Comparison of ENCODE assay signal across 14 cellular contexts in the genomic region with DNA sequence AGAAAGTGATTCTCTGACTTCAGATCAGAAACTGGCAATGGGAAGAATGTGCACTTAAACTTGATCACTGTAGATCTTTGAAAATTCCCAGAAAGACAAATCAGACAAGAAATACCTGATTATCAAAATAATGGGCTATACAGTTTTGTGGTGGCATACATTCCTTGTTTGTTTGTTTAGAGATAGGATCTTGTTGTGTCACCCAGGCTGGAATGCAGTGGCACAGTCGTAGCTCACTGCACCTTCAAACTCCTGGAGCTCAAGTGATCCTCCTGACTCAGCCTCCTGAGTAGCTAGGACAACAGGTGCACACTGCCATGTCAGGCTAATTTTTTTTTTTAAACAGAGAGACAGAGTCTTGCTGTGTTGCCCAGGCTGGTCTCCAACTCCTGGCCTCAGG.
DNase-seq lines count a peak whose midpoint lies in the region; ATAC-seq and TF ChIP-seq lines count a peak whose summit lies in the region.
"Had no signal": no experiment of that assay in that cellular context is flagged by ENCODE, and none has a peak within 500 bp of the region (broad histone marks: within the 10 kb centered on the region; RNA-seq: fewer than 3 reads in every experiment).

No MANE protein-coding gene starts in this region.

- H3K9me3 Mint-ChIP-seq in Calu3 (ENCODE audit: low read depth, unreplicated experiment), result no peaks in the 10 kb centered on the region

- BruUV-seq in Calu3 (replicated peaks; lab: Mats Ljungman, UMichigan), result no TSS peak
- BruUV-seq in PC-3 (replicated peaks; lab: Mats Ljungman, UMichigan), result no TSS peak

- POLR2A ChIA-PET in PC-3 (lab: Charles Lee; ENCODE audit: unreplicated experiment), result no interaction called here

- peak; percentile 73 for ATAC-seq in PC-3
- ATAC-seq: GM12878, HepG2 had no signal

- H3K27ac ChIP-seq in PC-3 (ENCODE audit: low read length) (no peak overlapping the region), adrenal gland (no peak overlapping the region), sigmoid colon (no peak overlapping the region)

- H3K36me3 Mint-ChIP-seq in Calu3 (ENCODE audit: insufficient read depth, unreplicated experiment), result no peaks in the 10 kb centered on the region

- no peak overlapping the region for H3K4me2 ChIP-seq in PC-3 (ENCODE audit: low read length)

- H3K36me3 ChIP-seq in PC-3 (ENCODE audit: low read depth, low read length) (no peaks in the 10 kb centered on the region), adrenal gland (replicated peaks in 1 of 2) (no peaks in the 10 kb centered on the region), sigmoid colon (no peaks in the 10 kb centered on the region)

- H3K4me1 Mint-ChIP-seq in Calu3 (ENCODE audit: low read depth, unreplicated experiment), result no peaks in the 10 kb centered on the region

- TF ChIP-seq EP300 in sigmoid colon (IDR thresholded peaks at IDR 0.05), result no peak

- H3K9me3 ChIP-seq in PC-3 (ENCODE audit: low read length) (no peaks in the 10 kb centered on the region), adrenal gland (replicated peaks in 1 of 3) (peaks cover 0 to 7% (median 0%) of the 10 kb centered on the region in 3 donors), sigmoid colon (no peaks in the 10 kb centered on the region)
- H3K9me3 ChIP-seq: HAP-1 had no signal

- H4K20me1 ChIP-seq in PC-3 (ENCODE audit: low read length), result no peaks in the 10 kb centered on the region

- H3K4me3 ChIP-seq in PC-3 (ENCODE audit: low read length) (no peak overlapping the region), epithelial cell of esophagus (ENCODE audit: low read length) (no peak overlapping the region), adrenal gland (no peak overlapping the region), sigmoid colon (no peak overlapping the region)
- H3K4me3 ChIP-seq: GM12878, HAP-1 had no signal

- TF ChIP-seq POLR2A in adrenal gland (IDR thresholded peaks at IDR 0.05) (no peak), sigmoid colon (IDR thresholded peaks at IDR 0.05) (no peak)

- H3F3A ChIP-seq in PC-3 (ENCODE audit: low read length, unreplicated experiment), result no peaks in the 10 kb centered on the region

- no peaks in the 10 kb centered on the region for H3K9me2 ChIP-seq in PC-3 (replicated peaks; ENCODE audit: low read length)

- intact Hi-C loops in Calu3 (cut with micrococcal nuclease; ENCODE audit: unreplicated experiment) (no loop called here), PC-3 (cut with micrococcal nuclease) (no loop called here), adrenal gland (cut with DNase I) (no loop called here), sigmoid colon (cut with DNase I) (no loop called here)

- H3K27me3 Mint-ChIP-seq in Calu3 (ENCODE audit: unreplicated experiment), result no peaks in the 10 kb centered on the region
- H3K27me3 Mint-ChIP-seq: B cell; CD4-positive, alpha-beta T cell had no signal

- no peak overlapping the region for H3K27ac Mint-ChIP-seq in Calu3 (ENCODE audit: unreplicated experiment)
- H3K27ac Mint-ChIP-seq: B cell; CD4-positive, alpha-beta T cell had no signal

- H2AFZ ChIP-seq in PC-3 (ENCODE audit: low read length), result no peak overlapping the region

- CTCF ChIA-PET in Calu3 (lab: Charles Lee) (no interaction called here), PC-3 (lab: Charles Lee) (interaction anchor here (0.5 kb wide), 1 partner anchor 96 kb away, joined by 3 read pairs; no protein-coding TSS in a partner anchor)

- DNase-seq in Calu3, result peak; percentile 8
- DNase-seq in PC-3, result peak; percentile 78
- peak; percentile 22 for DNase-seq in epithelial cell of esophagus (ENCODE audit: low read depth)
- peak; percentile 70 for DNase-seq in kidney tubule cell (ENCODE audit: low spot score)
- no peak for DNase-seq in A172 (ENCODE audit: low spot score)
- no peak for DNase-seq in adrenal gland
- no peak for DNase-seq in NCI-H187 (lab: John Stamatoyannopoulos, UW)
- DNase-seq in sigmoid colon, result no peak
- DNase-seq: C1 segment of cervical spinal cord; CD4-positive, alpha-beta T cell had no signal

- TF ChIP-seq CTCF in Calu3 (IDR thresholded peaks at IDR 0.05; ENCODE audit: unreplicated experiment) (no peak), PC-3 (conservative IDR thresholded peaks at IDR 0.05; ENCODE audit: low read depth, low read length) (no peak), epithelial cell of esophagus (IDR thresholded peaks at IDR 0.05; ENCODE audit: insufficient read depth, low read depth, low read length, missing control alignments) (no peak), adrenal gland (IDR thresholded peaks at IDR 0.05) (no peak), sigmoid colon (IDR thresholded peaks at IDR 0.05) (no peak)

- H3K4me1 ChIP-seq in PC-3 (ENCODE audit: insufficient read depth, low read length) (peaks cover 11% of the 10 kb centered on the region; the same call in 1 of the 2 replicates), adrenal gland (replicated peaks in 1 of 2) (no peaks in the 10 kb centered on the region), sigmoid colon (no peaks in the 10 kb centered on the region)
- H3K4me1 ChIP-seq: HAP-1 had no signal

- no peaks in the 10 kb centered on the region for H3K27me3 ChIP-seq in PC-3 (ENCODE audit: low read length)
- no peaks in the 10 kb centered on the region for H3K27me3 ChIP-seq in adrenal gland
- no peaks in the 10 kb centered on the region for H3K27me3 ChIP-seq in sigmoid colon

- no peak overlapping the region for H3K9ac ChIP-seq in PC-3 (ENCODE audit: low read length)

- H3K79me2 ChIP-seq in PC-3 (ENCODE audit: low read length), result no peaks in the 10 kb centered on the region

- WGBS in adrenal gland, 4 donors, result 94 to 100% (median 99%) methylated on average over 1 of the region's 1 CpG
- WGBS in sigmoid colon, 2 donors, result 95 to 97% methylated on average over 1 of the region's 1 CpG

- no peak overlapping the region for H3K4me3 Mint-ChIP-seq in Calu3 (ENCODE audit: low read depth, unreplicated experiment)
- H3K4me3 Mint-ChIP-seq: B cell; CD4-positive, alpha-beta T cell had no signal

Comparison
In these comparisons a context has a peak if more than half of its experiments do, and no peak if none do; other contexts are left out.
1. DNase-seq: peak in Calu3 (single experiment), PC-3 (single experiment), epithelial cell of esophagus (single experiment) and kidney tubule cell (single experiment); none in A172 (single experiment), adrenal gland (0 of 7), NCI-H187 (0 of 2) and sigmoid colon (single experiment).